18 cellular contexts compared by ENCODE assay signal in genomic region chr5:180116077-180116375, GRCh38. TPM values are rescaled to one million over a fixed set of nuclear protein-coding genes. Genes with fewer than 3 reads are reported as not detected.
A peak's percentile ranks its signal among the peaks of the same experiment; 100 is the strongest.
DNase-seq lines count a peak whose midpoint lies in the region; ATAC-seq and TF ChIP-seq lines count a peak whose summit lies in the region.
"Had no signal": no experiment of that assay in that cellular context is flagged by ENCODE, and none has a peak within 500 bp of the region (broad histone marks: within the 10 kb centered on the region; RNA-seq: fewer than 3 reads in every experiment).

No MANE protein-coding gene starts in this region.

- H3K9me3 ChIP-seq in cardiac muscle cell (ENCODE audit: low read depth) (no peaks in the 10 kb centered on the region), heart right ventricle (no peaks in the 10 kb centered on the region), NT2/D1 (ENCODE audit: insufficient read depth, low read length) (no peaks in the 10 kb centered on the region), suprapubic skin (no peaks in the 10 kb centered on the region)
- H3K9me3 ChIP-seq: A549 had no signal

- DNase-seq in cardiac muscle cell (ENCODE audit: low read depth in 1 of 2, low spot score in 1 of 2) (no peak), heart right ventricle (no peak), NT2/D1 (ENCODE audit: low read depth, low spot score) (no peak), neural crest cell (ENCODE audit: low read depth, low spot score) (no peak), suprapubic skin (ENCODE audit: low spot score in 2 of 2) (peak; percentile 33 to 68), OCI-M2 (lab: John Stamatoyannopoulos, UW; ENCODE audit: unreplicated experiment) (no peak)
- DNase-seq: CD8-positive, alpha-beta T cell; DMS79; HCEC 1CT; KBM-7; NCI-H1694 treated with DMSO at 0.1 percent for 48 hours; NCI-H510A; NCI-H774; OCI-M1; SHP77 treated with DMSO at 0.1 percent for 48 hours had no signal

- H3K4me3 Mint-ChIP-seq in neural crest cell = no peak overlapping the region
- H3K4me3 Mint-ChIP-seq: CD8-positive, alpha-beta T cell had no signal

- no peaks in the 10 kb centered on the region for H3K9me3 Mint-ChIP-seq in neural crest cell
- H3K9me3 Mint-ChIP-seq: CD8-positive, alpha-beta T cell had no signal

- no peaks in the 10 kb centered on the region for H3K36me3 Mint-ChIP-seq in neural crest cell (ENCODE audit: low read depth)
- H3K36me3 Mint-ChIP-seq: CD8-positive, alpha-beta T cell had no signal

- H3K4me3 ChIP-seq in cardiac muscle cell = no peak overlapping the region
- H3K4me3 ChIP-seq in heart right ventricle = no peak overlapping the region
- H3K4me3 ChIP-seq in NT2/D1 (ENCODE audit: insufficient read length, low read depth) = no peak overlapping the region
- H3K4me3 ChIP-seq in suprapubic skin = no peak overlapping the region
- H3K4me3 ChIP-seq: A549 had no signal

- H3K36me3 ChIP-seq in cardiac muscle cell = no peaks in the 10 kb centered on the region
- no peaks in the 10 kb centered on the region for H3K36me3 ChIP-seq in heart right ventricle
- no peaks in the 10 kb centered on the region for H3K36me3 ChIP-seq in NT2/D1 (ENCODE audit: insufficient read depth, insufficient read length, low read length)
- no peaks in the 10 kb centered on the region for H3K36me3 ChIP-seq in suprapubic skin

- H3K27me3 Mint-ChIP-seq in neural crest cell (ENCODE audit: low read depth) = no peaks in the 10 kb centered on the region

- intact Hi-C loops in heart right ventricle (cut with DNase I) = no loop called here

- H3K27ac ChIP-seq in cardiac muscle cell (peak overlapping the region; percentile 57), heart right ventricle (no peak overlapping the region), suprapubic skin (no peak overlapping the region)
- H3K27ac ChIP-seq: A549 had no signal

- WGBS in heart right ventricle, 2 donors = 70 to 76% methylated on average over 12 of the region's 12 CpGs
- WGBS in suprapubic skin = 74% methylated on average over 12 of the region's 12 CpGs

- H3K27ac Mint-ChIP-seq in neural crest cell (ENCODE audit: unreplicated experiment) = peak overlapping the region; percentile 93
- H3K27ac Mint-ChIP-seq: CD8-positive, alpha-beta T cell had no signal

- H3K4me1 ChIP-seq in cardiac muscle cell (ENCODE audit: low read depth) (no peaks in the 10 kb centered on the region), heart right ventricle (no peaks in the 10 kb centered on the region), NT2/D1 (ENCODE audit: insufficient read depth, insufficient read length) (peaks cover 7% of the 10 kb centered on the region), suprapubic skin (no peaks in the 10 kb centered on the region)
- H3K4me1 ChIP-seq: A549 had no signal

- H3K27me3 ChIP-seq in cardiac muscle cell = no peaks in the 10 kb centered on the region
- peaks cover 0 to 31% (median 17%) of the 10 kb centered on the region in 7 donors for H3K27me3 ChIP-seq in heart right ventricle
- H3K27me3 ChIP-seq in NT2/D1 (ENCODE audit: insufficient read depth, insufficient read length) = no peaks in the 10 kb centered on the region
- H3K27me3 ChIP-seq in suprapubic skin = peaks cover 16% of the 10 kb centered on the region

- ATAC-seq in heart right ventricle = no peak
- no peak for ATAC-seq in HG03442 (IDR thresholded peaks at IDR 0.05; ENCODE audit: unreplicated experiment)
- no peak for ATAC-seq in GM19023 (IDR thresholded peaks at IDR 0.05; ENCODE audit: unreplicated experiment)
- ATAC-seq: CD8-positive, alpha-beta T cell had no signal

- no peak for TF ChIP-seq EP300 in suprapubic skin (IDR thresholded peaks at IDR 0.05)

- TF ChIP-seq POLR2A in suprapubic skin (IDR thresholded peaks at IDR 0.05) = no peak

- peak overlapping the region; percentile 21 for H3K9ac ChIP-seq in NT2/D1 (ENCODE audit: insufficient read length, low read depth)

- TF ChIP-seq CTCF in cardiac muscle cell (IDR thresholded peaks at IDR 0.05; ENCODE audit: low read depth, low read length) (no peak), heart right ventricle (IDR thresholded peaks at IDR 0.05) (no peak), neural crest cell (conservative IDR thresholded peaks at IDR 0.05) (no peak), suprapubic skin (IDR thresholded peaks at IDR 0.05) (no peak)

- peaks cover 23% of the 10 kb centered on the region for H3K4me1 Mint-ChIP-seq in neural crest cell

RNA-seq across cellular contexts. Expression of gene RNF130, which starts 44.5 kb away (rescaled TPM):
- total RNA-seq in cardiac muscle cell (73.0 and 83.0 TPM in 2 replicates), heart right ventricle (10 to 100 TPM; 25.8 to 55.8 (median 34.5) TPM), neural crest cell (113 and 116 TPM in 2 replicates), suprapubic skin (10 to 100 TPM; 24.8 to 37.2 (median 29.8) TPM)
- polyA plus RNA-seq in cardiac muscle cell (60.3 and 69.6 TPM in 2 replicates), heart right ventricle (10 to 100 TPM; 21.9 to 33.6 TPM)

Comparison
In these comparisons a context has a peak if more than half of its experiments do, and no peak if none do; other contexts are left out.
1. DNase-seq: peak in suprapubic skin (2 of 2); none in cardiac muscle cell (0 of 2), heart right ventricle (0 of 2), NT2/D1 (single experiment), neural crest cell (single experiment) and OCI-M2 (single experiment).